ENCODE assay signal across 21 cellular contexts in genomic region chr16:10511829-10512228, GRCh38.
DNase-seq lines count a peak whose midpoint lies in the region; ATAC-seq and TF ChIP-seq lines count a peak whose summit lies in the region.
"Had no signal": no experiment of that assay in that cellular context is flagged by ENCODE, and none has a peak within 500 bp of the region (broad histone marks: within the 10 kb centered on the region; RNA-seq: fewer than 3 reads in every experiment).

No MANE protein-coding gene starts in this region.

- peak; percentile 53 for ATAC-seq in activated B cell treated with CpG ODN at 0.5 μM for 24 hours (ENCODE audit: low read depth)
- peak; percentile 99 for ATAC-seq in stimulated activated effector memory CD8-positive, alpha-beta T cell treated with anti-CD3 and anti-CD28 coated beads, Interleukin-12 subunit alpha, Interleukin-12 subunit beta, amount 100 ng/mL, for 72 hours
- no peak for ATAC-seq in upper lobe of left lung (ENCODE audit: low FRiP score in 2 of 2)
- ATAC-seq: GM23338 had no signal

- H3K4me3 Mint-ChIP-seq in activated naive CD4-positive, alpha-beta T cell treated with anti-CD3 and anti-CD28 coated beads for 36 hours: no peak overlapping the region
- no peak overlapping the region for H3K4me3 Mint-ChIP-seq in activated B cell treated with CpG ODN at 0.5 μM for 24 hours
- H3K4me3 Mint-ChIP-seq in stimulated activated effector memory CD8-positive, alpha-beta T cell treated with anti-CD3 and anti-CD28 coated beads, Interleukin-12 subunit alpha, Interleukin-12 subunit beta, amount 100 ng/mL, for 72 hours: no peak overlapping the region
- H3K4me3 Mint-ChIP-seq: CD4-positive, alpha-beta T cell; GM23338 had no signal

- POLR2A ChIA-PET in activated B cell treated with CpG ODN at 0.5 μM for 24 hours (lab: Charles Lee): no interaction called here

- H3K36me3 ChIP-seq in KMS-11 (ENCODE audit: insufficient read depth) (no peaks in the 10 kb centered on the region), upper lobe of left lung (peaks cover 2 to 29% (median 5%) of the 10 kb centered on the region in 4 donors)

- TF ChIP-seq EP300 in upper lobe of left lung (IDR thresholded peaks at IDR 0.05): no peak

- H3K79me2 ChIP-seq in KMS-11 (ENCODE audit: insufficient read depth, low read depth): no peaks in the 10 kb centered on the region

- WGBS in upper lobe of left lung, 2 donors: 74 to 76% methylated on average over 1 of the region's 1 CpG

- CTCF ChIA-PET in activated naive CD4-positive, alpha-beta T cell treated with anti-CD3 and anti-CD28 coated beads for 36 hours (lab: Charles Lee): interaction anchor here (0.7 to 1.2 kb wide), 3 partner anchors 197 to 285 kb away, joined by 3 to 5 read pairs (median 3); no protein-coding TSS in a partner anchor
- CTCF ChIA-PET in activated B cell treated with CpG ODN at 0.5 μM for 24 hours (lab: Charles Lee): interaction anchor here (0.8 to 7.8 kb wide), 4 partner anchors 11 to 256 kb away, joined by 3 to 116 read pairs (median 29); no protein-coding TSS in a partner anchor

- H3K4me3 ChIP-seq in KMS-11 (IDR thresholded peaks at IDR 0.05; ENCODE audit: insufficient read depth, low read depth, low read length): no peak overlapping the region
- H3K4me3 ChIP-seq in upper lobe of left lung: no peak overlapping the region
- H3K4me3 ChIP-seq: ascending aorta, GM23338, smooth muscle cell, tibial nerve had no signal

- no peak for TF ChIP-seq CTCF in KMS-11 (conservative IDR thresholded peaks at IDR 0.05; ENCODE audit: low read depth, low read length)
- TF ChIP-seq CTCF in activated B cell treated with CpG ODN at 0.5 μM for 24 hours (IDR thresholded peaks at IDR 0.05): no peak
- no peak for TF ChIP-seq CTCF in upper lobe of left lung (IDR thresholded peaks at IDR 0.05)

- 0 out of 2 replicates have a peak overlapping the region, but pooled peaks have one; percentile 6 for H2AFZ ChIP-seq in KMS-11 (ENCODE audit: low read depth)
- H2AFZ ChIP-seq: GM23338 had no signal

- H4K20me1 ChIP-seq in KMS-11 (ENCODE audit: insufficient read depth): no peaks in the 10 kb centered on the region

- H3K27me3 Mint-ChIP-seq in activated naive CD4-positive, alpha-beta T cell treated with anti-CD3 and anti-CD28 coated beads for 36 hours (ENCODE audit: low read depth): no peaks in the 10 kb centered on the region
- H3K27me3 Mint-ChIP-seq in activated B cell treated with CpG ODN at 0.5 μM for 24 hours: no peaks in the 10 kb centered on the region
- H3K27me3 Mint-ChIP-seq: CD4-positive, alpha-beta T cell had no signal

- no peak overlapping the region for H3K9ac ChIP-seq in KMS-11

- H3K27me3 ChIP-seq in KMS-11 (ENCODE audit: insufficient read depth, low read depth) (no peaks in the 10 kb centered on the region), upper lobe of left lung (no peaks in the 10 kb centered on the region)
- H3K27me3 ChIP-seq: ascending aorta, tibial nerve had no signal

- peak; percentile 30 for DNase-seq in activated naive CD4-positive, alpha-beta T cell treated with anti-CD3 and anti-CD28 coated beads for 36 hours
- DNase-seq in activated naive CD4-positive, alpha-beta T cell (lab: John Stamatoyannopoulos, UW): no peak
- DNase-seq in activated B cell treated with CpG ODN at 0.5 μM for 24 hours (no peak), upper lobe of left lung (no peak), Kasumi-1 (lab: John Stamatoyannopoulos, UW) (no peak)
- peak in 1 of 2 donors; percentile 53 for DNase-seq in stimulated activated effector memory CD8-positive, alpha-beta T cell treated with anti-CD3 and anti-CD28 coated beads, Interleukin-12 subunit alpha, Interleukin-12 subunit beta, amount 100 ng/mL, for 72 hours (ENCODE audit: low spot score in 2 of 2)
- DNase-seq: activated effector memory CD4-positive, alpha-beta T cell treated with Interleukin-2 at 50 U/mL for 16 hours; CD4-positive, alpha-beta T cell; erythroblast; GDM1; NCI-H146; NCI-H2171 treated with DMSO at 0.1 percent for 48 hours; NCI-H526; occipital lobe; SHP77 treated with DMSO at 0.1 percent for 48 hours; stimulated activated naive CD4-positive, alpha-beta T cell had no signal

- H3K9me3 Mint-ChIP-seq in activated naive CD4-positive, alpha-beta T cell treated with anti-CD3 and anti-CD28 coated beads for 36 hours: no peaks in the 10 kb centered on the region
- no peaks in the 10 kb centered on the region for H3K9me3 Mint-ChIP-seq in activated B cell treated with CpG ODN at 0.5 μM for 24 hours
- H3K9me3 Mint-ChIP-seq in stimulated activated effector memory CD8-positive, alpha-beta T cell treated with anti-CD3 and anti-CD28 coated beads, Interleukin-12 subunit alpha, Interleukin-12 subunit beta, amount 100 ng/mL, for 72 hours: no peaks in the 10 kb centered on the region
- H3K9me3 Mint-ChIP-seq: CD4-positive, alpha-beta T cell had no signal

- peaks cover 15% of the 10 kb centered on the region for H3K4me1 Mint-ChIP-seq in activated naive CD4-positive, alpha-beta T cell treated with anti-CD3 and anti-CD28 coated beads for 36 hours (ENCODE audit: low read depth)
- H3K4me1 Mint-ChIP-seq in activated B cell treated with CpG ODN at 0.5 μM for 24 hours: peaks cover 22% of the 10 kb centered on the region
- peaks cover 19% of the 10 kb centered on the region for H3K4me1 Mint-ChIP-seq in stimulated activated effector memory CD8-positive, alpha-beta T cell treated with anti-CD3 and anti-CD28 coated beads, Interleukin-12 subunit alpha, Interleukin-12 subunit beta, amount 100 ng/mL, for 72 hours
- H3K4me1 Mint-ChIP-seq: GM23338 had no signal

- peak overlapping the region; percentile 38; the same call in 1 of the 2 replicates for H3K4me2 ChIP-seq in KMS-11
- H3K4me2 ChIP-seq: GM23338, smooth muscle cell had no signal

- H3K4me1 ChIP-seq in KMS-11 (ENCODE audit: low read depth, poor library complexity, severe bottlenecking): peaks cover 40% of the 10 kb centered on the region
- H3K4me1 ChIP-seq in upper lobe of left lung: peaks cover 13 to 17% (median 16%) of the 10 kb centered on the region in 4 donors

- peaks cover 0 to 6% (median 0%) of the 10 kb centered on the region in 4 donors for H3K9me3 ChIP-seq in upper lobe of left lung
- H3K9me3 ChIP-seq: ascending aorta, tibial nerve had no signal

- no peak overlapping the region for H3K27ac Mint-ChIP-seq in activated naive CD4-positive, alpha-beta T cell treated with anti-CD3 and anti-CD28 coated beads for 36 hours
- peak overlapping the region; percentile 14 for H3K27ac Mint-ChIP-seq in activated B cell treated with CpG ODN at 0.5 μM for 24 hours
- H3K27ac Mint-ChIP-seq in stimulated activated effector memory CD8-positive, alpha-beta T cell treated with anti-CD3 and anti-CD28 coated beads, Interleukin-12 subunit alpha, Interleukin-12 subunit beta, amount 100 ng/mL, for 72 hours: peak overlapping the region; percentile 5
- H3K27ac Mint-ChIP-seq: CD4-positive, alpha-beta T cell; GM23338 had no signal

- intact Hi-C loops in activated naive CD4-positive, alpha-beta T cell treated with anti-CD3 and anti-CD28 coated beads for 36 hours (cut with micrococcal nuclease): loop anchor here (5.0 kb wide), 1 partner anchor 425 kb away; no protein-coding TSS in a partner anchor
- intact Hi-C loops in activated B cell treated with CpG ODN at 0.5 μM for 24 hours (cut with micrococcal nuclease): loop anchor here (5.0 kb wide), 1 partner anchor 420 kb away; no protein-coding TSS in a partner anchor

- H3K36me3 Mint-ChIP-seq in activated naive CD4-positive, alpha-beta T cell treated with anti-CD3 and anti-CD28 coated beads for 36 hours (ENCODE audit: low read depth): no peaks in the 10 kb centered on the region
- no peaks in the 10 kb centered on the region for H3K36me3 Mint-ChIP-seq in activated B cell treated with CpG ODN at 0.5 μM for 24 hours (ENCODE audit: low read depth)
- no peaks in the 10 kb centered on the region for H3K36me3 Mint-ChIP-seq in stimulated activated effector memory CD8-positive, alpha-beta T cell treated with anti-CD3 and anti-CD28 coated beads, Interleukin-12 subunit alpha, Interleukin-12 subunit beta, amount 100 ng/mL, for 72 hours

- no peak for TF ChIP-seq POLR2A in upper lobe of left lung (IDR thresholded peaks at IDR 0.05)

- H3K27ac ChIP-seq in KMS-11: no peak overlapping the region; the same call in 1 of the 2 replicates
- H3K27ac ChIP-seq in upper lobe of left lung: no peak overlapping the region
- H3K27ac ChIP-seq: ascending aorta, tibial nerve had no signal

Comparison
In these comparisons a context has a peak if more than half of its experiments do, and no peak if none do; other contexts are left out.
1. ATAC-seq: peak in activated B cell treated with CpG ODN at 0.5 μM for 24 hours (single experiment) and stimulated activated effector memory CD8-positive, alpha-beta T cell treated with anti-CD3 and anti-CD28 coated beads, Interleukin-12 subunit alpha, Interleukin-12 subunit beta, amount 100 ng/mL, for 72 hours (single experiment); none in upper lobe of left lung (0 of 2).